ENCODE assay signal across 20 cellular contexts in genomic region chr1:154806333-154806732, GRCh38.
A peak's percentile ranks its signal among the peaks of the same experiment; 100 is the strongest.
DNase-seq lines count a peak whose midpoint lies in the region; ATAC-seq, FAIRE-seq and TF ChIP-seq lines count a peak whose summit lies in the region.
"Had no signal": no experiment of that assay in that cellular context is flagged by ENCODE, and none has a peak within 500 bp of the region (broad histone marks: within the 10 kb centered on the region; RNA-seq: fewer than 3 reads in every experiment).

No MANE protein-coding gene starts in this region.

- peaks cover 29% of the 10 kb centered on the region for H3K27me3 ChIP-seq in OCI-LY3 (ENCODE audit: low read depth, low read length)
- no peaks in the 10 kb centered on the region for H3K27me3 ChIP-seq in layer of hippocampus (ENCODE audit: control insufficient read depth, insufficient read depth, low read length)
- H3K27me3 ChIP-seq in Caco-2 (replicated peaks; ENCODE audit: control insufficient read depth, insufficient read depth, low read length) = no peaks in the 10 kb centered on the region; the same call in 1 of the 2 replicates
- H3K27me3 ChIP-seq: Peyer's patch had no signal

- peak overlapping the region; percentile 69 for H3K4me2 ChIP-seq in OCI-LY3 (ENCODE audit: low read length)
- H3K4me2 ChIP-seq: A549 had no signal

- no peaks in the 10 kb centered on the region for H3K79me2 ChIP-seq in OCI-LY3 (ENCODE audit: low read length)

- no peak overlapping the region for H2AFZ ChIP-seq in OCI-LY3 (ENCODE audit: low read depth, low read length)

- H3K36me3 Mint-ChIP-seq in Caco-2 (ENCODE audit: insufficient read depth, unreplicated experiment) = no peaks in the 10 kb centered on the region
- H3K36me3 Mint-ChIP-seq: CD4-positive, alpha-beta memory T cell had no signal

- ATAC-seq in SK-N-SH treated with all-trans-retinoic acid at 6 μM for 48 hours (no peak), GM21528 (IDR thresholded peaks at IDR 0.05; ENCODE audit: low FRiP score, unreplicated experiment) (no peak), HG03045 (IDR thresholded peaks at IDR 0.05; ENCODE audit: unreplicated experiment) (no peak)
- ATAC-seq: A549 had no signal

- CTCF ChIA-PET in Caco-2 (lab: Charles Lee) = interaction anchor here (1.1 kb wide), 1 partner anchor 13 kb away, joined by 4 read pairs; no protein-coding TSS in a partner anchor

- H3K9ac ChIP-seq in OCI-LY3 (ENCODE audit: low read length) = no peak overlapping the region

- H3K9me3 ChIP-seq in OCI-LY3 (ENCODE audit: insufficient read depth, low read length) (no peaks in the 10 kb centered on the region), Caco-2 (no peaks in the 10 kb centered on the region)
- H3K9me3 ChIP-seq: A549, HAP-1, Peyer's patch, SJSA1 had no signal

- H3K4me3 Mint-ChIP-seq in Caco-2 (ENCODE audit: unreplicated experiment) = no peak overlapping the region

- H3K27ac ChIP-seq in OCI-LY3 (ENCODE audit: low read length) = no peak overlapping the region
- H3K27ac ChIP-seq in layer of hippocampus (ENCODE audit: low read depth, low read length) = peak overlapping the region; percentile 9
- H3K27ac ChIP-seq: A549, Peyer's patch, SJSA1 had no signal

- TF ChIP-seq CTCF in OCI-LY3 (IDR thresholded peaks at IDR 0.05; ENCODE audit: low read depth, low read length) (no peak), Caco-2 (IDR thresholded peaks at IDR 0.05; ENCODE audit: insufficient read depth in 1 of 2, low read depth in 1 of 2, low read length in 1 of 2, severe bottlenecking in 1 of 2, unreplicated experiment in 1 of 2) (no peak)

- peaks cover 8% of the 10 kb centered on the region for H3K4me1 Mint-ChIP-seq in Caco-2 (ENCODE audit: low read depth, unreplicated experiment)

- H3K36me3 ChIP-seq in OCI-LY3 (replicated peaks; ENCODE audit: low read depth, low read length) (no peaks in the 10 kb centered on the region), Caco-2 (ENCODE audit: control insufficient read depth, insufficient read depth, low read length) (no peaks in the 10 kb centered on the region)
- H3K36me3 ChIP-seq: HAP-1, Peyer's patch, SJSA1 had no signal

- no peaks in the 10 kb centered on the region for H4K20me1 ChIP-seq in OCI-LY3 (ENCODE audit: insufficient read depth, low read length)

- FAIRE-seq in GM18507 (lab: Jason Lieb, UNC) = peak; percentile 56
- FAIRE-seq: A549, G401.6 had no signal

- no peak overlapping the region for H3K4me3 ChIP-seq in OCI-LY3 (ENCODE audit: low read length)
- H3K4me3 ChIP-seq in Caco-2 (ENCODE audit: low read depth, low read length) = no peak overlapping the region
- H3K4me3 ChIP-seq: A549, HAP-1, Peyer's patch, SJSA1 had no signal

- POLR2A ChIA-PET in Caco-2 (lab: Charles Lee) = no interaction called here

- intact Hi-C loops in Caco-2 (cut with micrococcal nuclease; ENCODE audit: unreplicated experiment) = no loop called here

- no peaks in the 10 kb centered on the region for H3K9me3 Mint-ChIP-seq in Caco-2 (ENCODE audit: unreplicated experiment)
- H3K9me3 Mint-ChIP-seq: IgD-negative memory B cell had no signal

- no TSS peak for BruUV-seq in Caco-2 (replicated peaks; lab: Mats Ljungman, UMichigan)

- DNase-seq in GM18507 (ENCODE audit: extremely low spot score, insufficient read length, low read depth) (no peak), Caco-2 (no peak), HuH-7.5 (ENCODE audit: low spot score) (no peak)
- DNase-seq: CD4-positive, alpha-beta memory T cell; DMS153; NCI-H1694; NCI-H2081; NCI-H2171 treated with DMSO at 0.1 percent for 48 hours; NCI-H526 had no signal

- H3K4me1 ChIP-seq in OCI-LY3 (ENCODE audit: low read length) (peaks cover 31% of the 10 kb centered on the region), Caco-2 (peaks cover 8% of the 10 kb centered on the region)
- H3K4me1 ChIP-seq: A549, HAP-1, SJSA1 had no signal

- peaks cover 37% of the 10 kb centered on the region for H3K27me3 Mint-ChIP-seq in Caco-2 (ENCODE audit: insufficient read depth, unreplicated experiment)

- no peak overlapping the region for H3K27ac Mint-ChIP-seq in Caco-2 (ENCODE audit: unreplicated experiment)
- H3K27ac Mint-ChIP-seq: CD4-positive, alpha-beta memory T cell had no signal

TF ChIP-seq in SK-N-SH treated with all-trans-retinoic acid at 6 μM for 48 hours, 23 proteins besides CTCF, POLR2A, EP300 and RAD21:
- TF ChIP-seq, protein P1, sequence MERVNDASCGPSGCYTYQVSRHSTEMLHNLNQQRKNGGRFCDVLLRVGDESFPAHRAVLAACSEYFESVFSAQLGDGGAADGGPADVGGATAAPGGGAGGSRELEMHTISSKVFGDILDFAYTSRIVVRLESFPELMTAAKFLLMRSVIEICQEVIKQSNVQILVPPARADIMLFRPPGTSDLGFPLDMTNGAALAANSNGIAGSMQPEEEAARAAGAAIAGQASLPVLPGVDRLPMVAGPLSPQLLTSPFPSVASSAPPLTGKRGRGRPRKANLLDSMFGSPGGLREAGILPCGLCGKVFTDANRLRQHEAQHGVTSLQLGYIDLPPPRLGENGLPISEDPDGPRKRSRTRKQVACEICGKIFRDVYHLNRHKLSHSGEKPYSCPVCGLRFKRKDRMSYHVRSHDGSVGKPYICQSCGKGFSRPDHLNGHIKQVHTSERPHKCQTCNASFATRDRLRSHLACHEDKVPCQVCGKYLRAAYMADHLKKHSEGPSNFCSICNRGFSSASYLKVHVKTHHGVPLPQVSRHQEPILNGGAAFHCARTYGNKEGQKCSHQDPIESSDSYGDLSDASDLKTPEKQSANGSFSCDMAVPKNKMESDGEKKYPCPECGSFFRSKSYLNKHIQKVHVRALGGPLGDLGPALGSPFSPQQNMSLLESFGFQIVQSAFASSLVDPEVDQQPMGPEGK (CRISPR knock-in tag; IDR thresholded peaks at IDR 0.05; ENCODE audit: borderline replicate concordance) = no peak
- TF ChIP-seq, protein P2, sequence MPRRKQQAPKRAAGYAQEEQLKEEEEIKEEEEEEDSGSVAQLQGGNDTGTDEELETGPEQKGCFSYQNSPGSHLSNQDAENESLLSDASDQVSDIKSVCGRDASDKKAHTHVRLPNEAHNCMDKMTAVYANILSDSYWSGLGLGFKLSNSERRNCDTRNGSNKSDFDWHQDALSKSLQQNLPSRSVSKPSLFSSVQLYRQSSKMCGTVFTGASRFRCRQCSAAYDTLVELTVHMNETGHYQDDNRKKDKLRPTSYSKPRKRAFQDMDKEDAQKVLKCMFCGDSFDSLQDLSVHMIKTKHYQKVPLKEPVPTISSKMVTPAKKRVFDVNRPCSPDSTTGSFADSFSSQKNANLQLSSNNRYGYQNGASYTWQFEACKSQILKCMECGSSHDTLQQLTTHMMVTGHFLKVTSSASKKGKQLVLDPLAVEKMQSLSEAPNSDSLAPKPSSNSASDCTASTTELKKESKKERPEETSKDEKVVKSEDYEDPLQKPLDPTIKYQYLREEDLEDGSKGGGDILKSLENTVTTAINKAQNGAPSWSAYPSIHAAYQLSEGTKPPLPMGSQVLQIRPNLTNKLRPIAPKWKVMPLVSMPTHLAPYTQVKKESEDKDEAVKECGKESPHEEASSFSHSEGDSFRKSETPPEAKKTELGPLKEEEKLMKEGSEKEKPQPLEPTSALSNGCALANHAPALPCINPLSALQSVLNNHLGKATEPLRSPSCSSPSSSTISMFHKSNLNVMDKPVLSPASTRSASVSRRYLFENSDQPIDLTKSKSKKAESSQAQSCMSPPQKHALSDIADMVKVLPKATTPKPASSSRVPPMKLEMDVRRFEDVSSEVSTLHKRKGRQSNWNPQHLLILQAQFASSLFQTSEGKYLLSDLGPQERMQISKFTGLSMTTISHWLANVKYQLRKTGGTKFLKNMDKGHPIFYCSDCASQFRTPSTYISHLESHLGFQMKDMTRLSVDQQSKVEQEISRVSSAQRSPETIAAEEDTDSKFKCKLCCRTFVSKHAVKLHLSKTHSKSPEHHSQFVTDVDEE (CRISPR knock-in tag; IDR thresholded peaks at IDR 0.05) = 0 out of 2 replicates have a peak, but pooled peaks have one; percentile 56
- no peak for TF ChIP-seq CSRNP3 (CRISPR knock-in tag; IDR thresholded peaks at IDR 0.05)
- TF ChIP-seq RARB (CRISPR knock-in tag; IDR thresholded peaks at IDR 0.05) = no peak
- peak; percentile 62; the same call in 1 of the 2 replicates for TF ChIP-seq TCF4 (CRISPR knock-in tag; IDR thresholded peaks at IDR 0.05; ENCODE audit: borderline replicate concordance)
